18 cellular contexts compared by ENCODE assay signal in genomic region chr11:6613496-6613895, GRCh38. TPM values are rescaled to one million over a fixed set of nuclear protein-coding genes. Genes with fewer than 3 reads are reported as not detected.
DNase-seq lines count a peak whose midpoint lies in the region; ATAC-seq, FAIRE-seq and TF ChIP-seq lines count a peak whose summit lies in the region.
"Had no signal": no experiment of that assay in that cellular context is flagged by ENCODE, and none has a peak within 500 bp of the region (broad histone marks: within the 10 kb centered on the region; RNA-seq: fewer than 3 reads in every experiment).

No MANE protein-coding gene starts in this region.

- no peak overlapping the region for H3K56ac ChIP-seq in H9 (ENCODE audit: insufficient read length, low read depth, low read length)

- intact Hi-C loops in right lobe of liver (cut with DNase I), result no loop called here
- intact Hi-C loops in HepG2 (cut with micrococcal nuclease; ENCODE audit: unreplicated experiment), result loop anchor here (5.0 kb wide), 1 partner anchor 131 kb away; the partner anchor contains the start of genes ARFIP2 and TIMM10B
- intact Hi-C loops in prostate gland (cut with DNase I), result loop anchor here (5.0 kb wide), 1 partner anchor 69 kb away; the partner anchor contains the start of gene MRPL17

- H3K36me3 ChIP-seq in right lobe of liver (peaks cover 8 to 41% (median 21%) of the 10 kb centered on the region in 4 donors), HepG2 (replicated peaks in 1 of 2; ENCODE audit: control insufficient read depth in 1 of 2, insufficient read depth in 2 of 2, low read length in 2 of 2) (peaks cover 21 to 40% of the 10 kb centered on the region in 2 experiments), prostate gland (peaks cover 0 to 24% of the 10 kb centered on the region in 2 donors)
- peaks cover 32% of the 10 kb centered on the region for H3K36me3 ChIP-seq in effector memory CD4-positive, alpha-beta T cell (ENCODE audit: control insufficient read depth, insufficient read depth, low read length)

- H3K4me3 Mint-ChIP-seq in H9, result no peak overlapping the region
- H3K4me3 Mint-ChIP-seq: activated CD8-positive, alpha-beta T cell treated with anti-CD3 and anti-CD28 coated beads for 36 hours; central memory CD8-positive, alpha-beta T cell; type B pancreatic cell had no signal

- H3K4ac ChIP-seq in H9 (ENCODE audit: low read depth, low read length), result no peak overlapping the region

- no peak overlapping the region for H2BK12ac ChIP-seq in H9 (ENCODE audit: insufficient read length, low read depth, low read length)

- no peak overlapping the region for H2BK5ac ChIP-seq in H9 (ENCODE audit: insufficient read length, low read length)

- no peak overlapping the region for H2AFZ ChIP-seq in HepG2 (ENCODE audit: low read length)
- no peak overlapping the region for H2AFZ ChIP-seq in H9 (ENCODE audit: low read length)

- FAIRE-seq in HepG2 (lab: Jason Lieb, UNC), result no peak
- FAIRE-seq: RCC 7860 had no signal

- no peak for TF ChIP-seq EP300 in HepG2 (IDR thresholded peaks at IDR 0.05; ENCODE audit: low read depth in 2 of 2, low read length in 2 of 2)
- no peak for TF ChIP-seq EP300 in HepG2 (CRISPR knock-in tag; IDR thresholded peaks at IDR 0.05; ENCODE audit: borderline replicate concordance)

- H3K14ac ChIP-seq in H9 (ENCODE audit: insufficient read depth, low read length), result no peak overlapping the region

- no peaks in the 10 kb centered on the region for H3K9me3 Mint-ChIP-seq in H9
- H3K9me3 Mint-ChIP-seq: activated CD8-positive, alpha-beta T cell treated with anti-CD3 and anti-CD28 coated beads for 36 hours; central memory CD8-positive, alpha-beta T cell; type B pancreatic cell had no signal

- CTCF ChIA-PET in HepG2 (lab: Yijun Ruan, JAX; ENCODE audit: low intra/inter-chr PET ratio, low total read pairs), result no interaction called here

- DNase-seq in right lobe of liver (no peak), HepG2 (ENCODE audit: low spot score) (no peak), prostate gland (ENCODE audit: low spot score) (no peak), H9 (no peak), erythroblast (lab: John Stamatoyannopoulos, UW) (no peak)
- DNase-seq in effector memory CD4-positive, alpha-beta T cell, result no peak
- DNase-seq: activated CD8-positive, alpha-beta T cell treated with anti-CD3 and anti-CD28 coated beads for 36 hours; activated naive CD4-positive, alpha-beta T cell; DMS79; NCI-H446 treated with DMSO at 0.1 percent for 48 hours; right cardiac atrium; T-helper 9 cell had no signal

- 97% methylated on average over 3 of the region's 3 CpGs for WGBS in right lobe of liver (ENCODE audit: insufficient coverage, low coverage, low lambda C conversion rate, missing lambda C conversion rate)
- WGBS in HepG2 (ENCODE audit: low lambda C conversion rate), result 94% methylated on average over 3 of the region's 3 CpGs
- WGBS in prostate gland, result 95% methylated on average over 3 of the region's 3 CpGs
- WGBS in H9 (ENCODE audit: extremely low coverage, insufficient read length, low lambda C conversion rate), result 100% methylated on average over 3 of the region's 3 CpGs

- H3T11ph ChIP-seq in H9 (ENCODE audit: low read length), result no peak overlapping the region

- TF ChIP-seq POLR2A in right lobe of liver (IDR thresholded peaks at IDR 0.05) (no peak), HepG2 (IDR thresholded peaks at IDR 0.05; ENCODE audit: insufficient read depth in 1 of 2, low read depth in 2 of 2, low read length in 2 of 2) (no peak), prostate gland (IDR thresholded peaks at IDR 0.05) (no peak), erythroblast (IDR thresholded peaks at IDR 0.05; ENCODE audit: low read length) (no peak)

- H3K79me1 ChIP-seq in H9 (ENCODE audit: insufficient read depth, low read depth, low read length, poor library complexity, severe bottlenecking), result no peaks in the 10 kb centered on the region

- H3K4me3 ChIP-seq in right lobe of liver (no peak overlapping the region), HepG2 (replicated peaks in 1 of 3; ENCODE audit: insufficient read depth in 1 of 3, low read depth in 2 of 3, low read length in 3 of 3) (no peak overlapping the region), prostate gland (no peak overlapping the region)
- no peak overlapping the region for H3K4me3 ChIP-seq in effector memory CD4-positive, alpha-beta T cell (ENCODE audit: insufficient read depth, low read depth, low read length, poor library complexity, severe bottlenecking)

- no peak overlapping the region for H3K27ac Mint-ChIP-seq in H9
- H3K27ac Mint-ChIP-seq: activated CD8-positive, alpha-beta T cell treated with anti-CD3 and anti-CD28 coated beads for 36 hours; type B pancreatic cell had no signal

- ATAC-seq in right lobe of liver (no peak), HepG2 (no peak), HG03457 (IDR thresholded peaks at IDR 0.05; ENCODE audit: unreplicated experiment) (no peak), HG03520 (IDR thresholded peaks at IDR 0.05; ENCODE audit: unreplicated experiment) (no peak)

- H3K36me3 Mint-ChIP-seq in H9 (ENCODE audit: insufficient read depth in 1 of 3, low read depth in 3 of 3), result peaks cover 26 to 49% (median 42%) of the 10 kb centered on the region in 3 experiments; a peak in 6 of 7 replicates

- no peak overlapping the region for H3K18ac ChIP-seq in H9 (ENCODE audit: insufficient read length, low read depth, low read length)

- H4K8ac ChIP-seq in H9 (replicated peaks; ENCODE audit: insufficient read length, low read depth, low read length), result no peak overlapping the region

- H3K27me3 Mint-ChIP-seq in H9 (ENCODE audit: low read depth), result no peaks in the 10 kb centered on the region; the same call in 1 of the 2 replicates
- H3K27me3 Mint-ChIP-seq: activated CD8-positive, alpha-beta T cell treated with anti-CD3 and anti-CD28 coated beads for 36 hours; central memory CD8-positive, alpha-beta T cell; type B pancreatic cell had no signal

- H3K27me3 ChIP-seq in right lobe of liver (no peaks in the 10 kb centered on the region), HepG2 (ENCODE audit: control insufficient read depth in 1 of 2, insufficient read depth in 2 of 2, low read length in 2 of 2) (no peaks in the 10 kb centered on the region), prostate gland (replicated peaks; ENCODE audit: insufficient read depth) (no peaks in the 10 kb centered on the region), H9 (ENCODE audit: insufficient read depth, low read length) (no peaks in the 10 kb centered on the region)
- no peaks in the 10 kb centered on the region for H3K27me3 ChIP-seq in effector memory CD4-positive, alpha-beta T cell (replicated peaks; ENCODE audit: control insufficient read depth, insufficient read depth, low read length, poor library complexity, severe bottlenecking)

- H2BK120ac ChIP-seq in H9 (ENCODE audit: low read depth, low read length, poor library complexity, severe bottlenecking), result no peak overlapping the region

- no peak overlapping the region for H2AK5ac ChIP-seq in H9 (ENCODE audit: insufficient read length, low read length)

- H4K91ac ChIP-seq in H9 (ENCODE audit: insufficient read length, low read depth, low read length), result no peak overlapping the region

- H3K4me1 Mint-ChIP-seq in H9, result peaks cover 9% of the 10 kb centered on the region in 2 experiments

- POLR2A ChIA-PET in HepG2 (lab: Yijun Ruan, JAX), result interaction anchor here (1.9 to 3.1 kb wide), 3 partner anchors 9 to 132 kb away, joined by 8 to 24 read pairs (median 17); partner anchors contain the start of genes ARFIP2, ILK, RRP8 and TIMM10B

- H4K20me1 ChIP-seq in HepG2 (ENCODE audit: insufficient read depth, low read length) (no peaks in the 10 kb centered on the region), H9 (ENCODE audit: control insufficient read depth, insufficient read depth, insufficient read length) (no peaks in the 10 kb centered on the region)

- peak overlapping the region in 2 of 3 donors; percentile 94 to 95 for H3K27ac ChIP-seq in right lobe of liver
- H3K27ac ChIP-seq in HepG2 (ENCODE audit: extremely low read length, insufficient read depth, low read length), result no peak overlapping the region
- H3K27ac ChIP-seq in effector memory CD4-positive, alpha-beta T cell (ENCODE audit: insufficient read depth, low read length, poor library complexity, severe bottlenecking), result peak overlapping the region; percentile 95
- H3K27ac ChIP-seq in prostate gland, result peak overlapping the region; percentile 98
- H3K27ac ChIP-seq in H9 (ENCODE audit: insufficient read length, low read depth, low read length), result no peak overlapping the region

- TF ChIP-seq RAD21 in HepG2 (CRISPR knock-in tag; IDR thresholded peaks at IDR 0.05), result no peak

- no peak overlapping the region for H3K9ac ChIP-seq in HepG2 (ENCODE audit: insufficient read depth, low read depth, low read length)
- no peak overlapping the region for H3K9ac ChIP-seq in H9 (ENCODE audit: extremely low read depth, insufficient read length, low read length)

- H3K79me2 ChIP-seq in HepG2 (ENCODE audit: insufficient read depth, low read length) (peaks cover 1% of the 10 kb centered on the region), H9 (ENCODE audit: insufficient read depth, low read length) (no peaks in the 10 kb centered on the region)

- no TSS peak for BruUV-seq in HepG2 (replicated peaks; lab: Mats Ljungman, UMichigan)

- H3K23ac ChIP-seq in H9 (ENCODE audit: insufficient read length, low read depth, low read length), result no peak overlapping the region

- no peak overlapping the region for H2BK15ac ChIP-seq in H9 (ENCODE audit: low read depth, low read length)

- in situ Hi-C loops in HepG2 (cut with HindIII; ENCODE audit: extremely low pct_ligation_motif_present, low pct_unique_long_range_greater_than_20kb), result no loop called here

- peaks cover 0 to 16% (median 2%) of the 10 kb centered on the region in 4 donors for H3K4me1 ChIP-seq in right lobe of liver
- peaks cover 36% of the 10 kb centered on the region for H3K4me1 ChIP-seq in HepG2 (ENCODE audit: insufficient read depth, low read length)
- peaks cover 25% of the 10 kb centered on the region for H3K4me1 ChIP-seq in effector memory CD4-positive, alpha-beta T cell (ENCODE audit: control insufficient read depth, insufficient read depth, low read length, poor library complexity, severe bottlenecking)
- peaks cover 7% of the 10 kb centered on the region for H3K4me1 ChIP-seq in prostate gland (replicated peaks)
- no peaks in the 10 kb centered on the region for H3K4me1 ChIP-seq in H9 (ENCODE audit: insufficient read depth, low read length)

- H2BK20ac ChIP-seq in H9 (ENCODE audit: low read depth, low read length, poor library complexity, severe bottlenecking), result no peak overlapping the region

- TF ChIP-seq CTCF in right lobe of liver (IDR thresholded peaks at IDR 0.05) (no peak), HepG2 (CRISPR knock-in tag; IDR thresholded peaks at IDR 0.05) (no peak), prostate gland (IDR thresholded peaks at IDR 0.05) (no peak), H9 (conservative IDR thresholded peaks at IDR 0.05) (no peak)

- H3K4me2 ChIP-seq in HepG2 (ENCODE audit: low read depth, low read length) (no peak overlapping the region), H9 (ENCODE audit: insufficient read depth, insufficient read length, low read length) (no peak overlapping the region)

- H3K23me2 ChIP-seq in H9 (ENCODE audit: insufficient read length, low read depth, low read length, poor library complexity, severe bottlenecking), result peaks cover 12% of the 10 kb centered on the region

- no peak overlapping the region for H4K5ac ChIP-seq in H9 (ENCODE audit: insufficient read length, low read depth, low read length)

- H3K9me3 ChIP-seq in right lobe of liver (no peaks in the 10 kb centered on the region), HepG2 (ENCODE audit: low read length) (no peaks in the 10 kb centered on the region), prostate gland (no peaks in the 10 kb centered on the region), H9 (ENCODE audit: control insufficient read depth, low read depth, low read length) (no peaks in the 10 kb centered on the region)
- no peaks in the 10 kb centered on the region for H3K9me3 ChIP-seq in effector memory CD4-positive, alpha-beta T cell (ENCODE audit: control insufficient read depth, low read length)
- H3K9me3 ChIP-seq: mucosa of descending colon had no signal

RNA-seq across cellular contexts. Expression of gene TAF10, which starts 1.5 kb away (rescaled TPM):
- total RNA-seq in right lobe of liver (10 to 100 TPM; 47.3 to 81.9 (median 60.4) TPM), HepG2 (2016; rRNA removed; fragmentation: Illumina TruSeq; extraction: Trizol) (51.0 and 71.3 TPM in 2 replicates), prostate gland (100 to 1,000 TPM; 130 to 193 TPM), H9 (2021) (198 and 207 TPM in 2 replicates)
- total RNA-seq in HepG2 (2016; cell fraction: cytosol; rRNA removed; fragmentation: Illumina TruSeq; extraction: Trizol; ENCODE audit: low read depth), result 280 and 312 TPM in 2 replicates
- 37.8 and 65.8 TPM in 2 replicates for total RNA-seq in HepG2 (2016; cell fraction: insoluble cytoplasmic fraction; rRNA removed; fragmentation: Illumina TruSeq; extraction: Trizol)
- total RNA-seq in HepG2 (2016; cell fraction: membrane; rRNA removed; fragmentation: Illumina TruSeq; extraction: Trizol), result 172 and 203 TPM in 2 replicates
- total RNA-seq in HepG2 (2016; cell fraction: nucleus; rRNA removed; fragmentation: Illumina TruSeq; extraction: Trizol), result 23.9 and 34.5 TPM in 2 replicates
- 134 and 142 TPM in 2 replicates for polyA plus RNA-seq in HepG2 (2011; rRNA removed)
- 64.4 and 94.2 TPM in 2 replicates for polyA plus RNA-seq in HepG2 (2011; cell fraction: cytosol; rRNA removed)
- 76.4 and 83.1 TPM in 2 replicates for polyA plus RNA-seq in HepG2 (2011; cell fraction: nucleus; rRNA removed)
- polyA plus RNA-seq in HepG2 (2012), result 79.6 and 103 TPM in 2 replicates
- 614 TPM in 2 replicates for polyA plus RNA-seq in HepG2 (2016; cell fraction: cytosol; fragmentation: Illumina TruSeq; extraction: Trizol; ENCODE audit: low read depth)
- polyA plus RNA-seq in HepG2 (2016; cell fraction: insoluble cytoplasmic fraction; fragmentation: Illumina TruSeq; extraction: Trizol; ENCODE audit: low read depth), result 76.0 and 96.8 TPM in 2 replicates
- 335 TPM in 2 replicates for polyA plus RNA-seq in HepG2 (2016; cell fraction: membrane; fragmentation: Illumina TruSeq; extraction: Trizol; ENCODE audit: low read depth)
- 91.8 and 94.6 TPM in 2 replicates for polyA plus RNA-seq in HepG2 (2016; cell fraction: nucleus; fragmentation: Illumina TruSeq; extraction: Trizol; ENCODE audit: insufficient read depth, low read depth)
- 60.8 and 157 TPM in 2 replicates for polyA minus RNA-seq in HepG2 (2011; rRNA and poly(A)+ RNA removed; ENCODE audit: low replicate concordance)
- 21.5 and 21.7 TPM in 2 replicates for polyA minus RNA-seq in HepG2 (2011; cell fraction: cytosol; rRNA and poly(A)+ RNA removed)
- 13.3 and 17.4 TPM in 2 replicates for polyA minus RNA-seq in HepG2 (2011; cell fraction: nucleus; rRNA and poly(A)+ RNA removed)

RNA-seq across cellular contexts. Expression of gene TPP1, which starts 5.7 kb away (rescaled TPM):
- total RNA-seq in right lobe of liver (100 to 1,000 TPM in 2 of 6 experiments, 10 to 100 TPM in 4; 62.5 to 159 (median 81.0) TPM), HepG2 (2016; rRNA removed; fragmentation: Illumina TruSeq; extraction: Trizol) (13.9 and 14.4 TPM in 2 replicates), prostate gland (100 to 1,000 TPM in 1 of 2 donors, 10 to 100 TPM in 1; 94.6 to 147 TPM), H9 (2021) (37.2 and 37.5 TPM in 2 replicates)
- 2.0 and 2.1 TPM in 2 replicates for total RNA-seq in HepG2 (2016; cell fraction: cytosol; rRNA removed; fragmentation: Illumina TruSeq; extraction: Trizol; ENCODE audit: low read depth)
- total RNA-seq in HepG2 (2016; cell fraction: insoluble cytoplasmic fraction; rRNA removed; fragmentation: Illumina TruSeq; extraction: Trizol), result 12.7 and 19.0 TPM in 2 replicates
- total RNA-seq in HepG2 (2016; cell fraction: membrane; rRNA removed; fragmentation: Illumina TruSeq; extraction: Trizol), result 5.1 and 5.7 TPM in 2 replicates
- 44.6 and 53.2 TPM in 2 replicates for total RNA-seq in HepG2 (2016; cell fraction: nucleus; rRNA removed; fragmentation: Illumina TruSeq; extraction: Trizol)
- 74.6 and 75.4 TPM in 2 replicates for polyA plus RNA-seq in HepG2 (2011; rRNA removed)
- 41.2 and 69.0 TPM in 2 replicates for polyA plus RNA-seq in HepG2 (2011; cell fraction: cytosol; rRNA removed)
- 130 and 133 TPM in 2 replicates for polyA plus RNA-seq in HepG2 (2011; cell fraction: nucleus; rRNA removed)
- 67.2 and 75.4 TPM in 2 replicates for polyA plus RNA-seq in HepG2 (2012)
- 3.2 and 3.3 TPM in 2 replicates for polyA plus RNA-seq in HepG2 (2016; cell fraction: cytosol; fragmentation: Illumina TruSeq; extraction: Trizol; ENCODE audit: low read depth)
- 19.2 and 28.8 TPM in 2 replicates for polyA plus RNA-seq in HepG2 (2016; cell fraction: insoluble cytoplasmic fraction; fragmentation: Illumina TruSeq; extraction: Trizol; ENCODE audit: low read depth)
- polyA plus RNA-seq in HepG2 (2016; cell fraction: membrane; fragmentation: Illumina TruSeq; extraction: Trizol; ENCODE audit: low read depth), result 6.8 and 8.7 TPM in 2 replicates
- 86.0 and 89.1 TPM in 2 replicates for polyA plus RNA-seq in HepG2 (2016; cell fraction: nucleus; fragmentation: Illumina TruSeq; extraction: Trizol; ENCODE audit: insufficient read depth, low read depth)
- 99.1 and 146 TPM in 2 replicates for polyA minus RNA-seq in HepG2 (2011; rRNA and poly(A)+ RNA removed; ENCODE audit: low replicate concordance)
- polyA minus RNA-seq in HepG2 (2011; cell fraction: cytosol; rRNA and poly(A)+ RNA removed), result 64.9 and 85.0 TPM in 2 replicates
- polyA minus RNA-seq in HepG2 (2011; cell fraction: nucleus; rRNA and poly(A)+ RNA removed), result 36.2 and 41.0 TPM in 2 replicates

RNA-seq across cellular contexts. Expression of gene ILK, which starts 9.9 kb away (rescaled TPM):
- total RNA-seq in right lobe of liver, result 10 to 100 TPM; 33.4 to 79.9 (median 55.0) TPM
- 70.3 and 78.1 TPM in 2 replicates for total RNA-seq in HepG2 (2016; rRNA removed; fragmentation: Illumina TruSeq; extraction: Trizol)
- total RNA-seq in HepG2 (2016; cell fraction: cytosol; rRNA removed; fragmentation: Illumina TruSeq; extraction: Trizol; ENCODE audit: low read depth), result 16.4 and 17.1 TPM in 2 replicates
- 76.3 and 78.2 TPM in 2 replicates for total RNA-seq in HepG2 (2016; cell fraction: insoluble cytoplasmic fraction; rRNA removed; fragmentation: Illumina TruSeq; extraction: Trizol)
- total RNA-seq in HepG2 (2016; cell fraction: membrane; rRNA removed; fragmentation: Illumina TruSeq; extraction: Trizol), result 27.7 and 34.3 TPM in 2 replicates
- 37.1 and 41.4 TPM in 2 replicates for total RNA-seq in HepG2 (2016; cell fraction: nucleus; rRNA removed; fragmentation: Illumina TruSeq; extraction: Trizol)
- 108 and 118 TPM in 2 replicates for polyA plus RNA-seq in HepG2 (2011; rRNA removed)
- polyA plus RNA-seq in HepG2 (2011; cell fraction: cytosol; rRNA removed), result 111 and 115 TPM in 2 replicates
- polyA plus RNA-seq in HepG2 (2011; cell fraction: nucleus; rRNA removed), result 123 and 126 TPM in 2 replicates
- polyA plus RNA-seq in HepG2 (2012), result 51.2 and 60.5 TPM in 2 replicates
- polyA plus RNA-seq in HepG2 (2016; cell fraction: cytosol; fragmentation: Illumina TruSeq; extraction: Trizol; ENCODE audit: low read depth), result 21.0 and 21.5 TPM in 2 replicates
- 73.1 and 87.0 TPM in 2 replicates for polyA plus RNA-seq in HepG2 (2016; cell fraction: insoluble cytoplasmic fraction; fragmentation: Illumina TruSeq; extraction: Trizol; ENCODE audit: low read depth)
- 25.9 and 28.0 TPM in 2 replicates for polyA plus RNA-seq in HepG2 (2016; cell fraction: membrane; fragmentation: Illumina TruSeq; extraction: Trizol; ENCODE audit: low read depth)
- 62.8 and 70.6 TPM in 2 replicates for polyA plus RNA-seq in HepG2 (2016; cell fraction: nucleus; fragmentation: Illumina TruSeq; extraction: Trizol; ENCODE audit: insufficient read depth, low read depth)
- 144 and 217 TPM in 2 replicates for polyA minus RNA-seq in HepG2 (2011; rRNA and poly(A)+ RNA removed; ENCODE audit: low replicate concordance)
- 53.4 and 54.9 TPM in 2 replicates for polyA minus RNA-seq in HepG2 (2011; cell fraction: cytosol; rRNA and poly(A)+ RNA removed)
- 55.0 and 72.9 TPM in 2 replicates for polyA minus RNA-seq in HepG2 (2011; cell fraction: nucleus; rRNA and poly(A)+ RNA removed)
- total RNA-seq in prostate gland, result 100 to 1,000 TPM; 172 to 195 TPM
- 96.2 and 100 TPM in 2 replicates for total RNA-seq in H9 (2021)

RNA-seq across cellular contexts. Expression of gene RRP8, which starts 10.1 kb away (rescaled TPM):
- total RNA-seq in right lobe of liver (10 to 100 TPM; 11.3 to 17.1 (median 14.2) TPM), HepG2 (2016; rRNA removed; fragmentation: Illumina TruSeq; extraction: Trizol) (21.6 and 29.1 TPM in 2 replicates), prostate gland (10 to 100 TPM; 16.4 to 16.6 TPM), H9 (2021) (14.2 and 16.0 TPM in 2 replicates)
- 3.8 and 5.1 TPM in 2 replicates for total RNA-seq in HepG2 (2016; cell fraction: cytosol; rRNA removed; fragmentation: Illumina TruSeq; extraction: Trizol; ENCODE audit: low read depth)
- 21.5 and 32.8 TPM in 2 replicates for total RNA-seq in HepG2 (2016; cell fraction: insoluble cytoplasmic fraction; rRNA removed; fragmentation: Illumina TruSeq; extraction: Trizol)
- 9.7 and 11.5 TPM in 2 replicates for total RNA-seq in HepG2 (2016; cell fraction: membrane; rRNA removed; fragmentation: Illumina TruSeq; extraction: Trizol)
- 16.4 and 20.2 TPM in 2 replicates for total RNA-seq in HepG2 (2016; cell fraction: nucleus; rRNA removed; fragmentation: Illumina TruSeq; extraction: Trizol)
- polyA plus RNA-seq in HepG2 (2011; rRNA removed), result 7.2 and 7.7 TPM in 2 replicates
- polyA plus RNA-seq in HepG2 (2011; cell fraction: cytosol; rRNA removed), result 4.3 and 4.5 TPM in 2 replicates
- 6.7 and 8.1 TPM in 2 replicates for polyA plus RNA-seq in HepG2 (2011; cell fraction: nucleus; rRNA removed)
- 9.2 and 11.7 TPM in 2 replicates for polyA plus RNA-seq in HepG2 (2012)
- polyA plus RNA-seq in HepG2 (2016; cell fraction: cytosol; fragmentation: Illumina TruSeq; extraction: Trizol; ENCODE audit: low read depth), result 2.3 and 3.9 TPM in 2 replicates
- polyA plus RNA-seq in HepG2 (2016; cell fraction: insoluble cytoplasmic fraction; fragmentation: Illumina TruSeq; extraction: Trizol; ENCODE audit: low read depth), result 25.8 and 25.9 TPM in 2 replicates
- polyA plus RNA-seq in HepG2 (2016; cell fraction: membrane; fragmentation: Illumina TruSeq; extraction: Trizol; ENCODE audit: low read depth), result 5.2 and 6.2 TPM in 2 replicates
- 17.3 and 18.4 TPM in 2 replicates for polyA plus RNA-seq in HepG2 (2016; cell fraction: nucleus; fragmentation: Illumina TruSeq; extraction: Trizol; ENCODE audit: insufficient read depth, low read depth)
- polyA minus RNA-seq in HepG2 (2011; rRNA and poly(A)+ RNA removed; ENCODE audit: low replicate concordance), result 9.9 and 22.6 TPM in 2 replicates
- polyA minus RNA-seq in HepG2 (2011; cell fraction: cytosol; rRNA and poly(A)+ RNA removed), result 1.8 and 3.3 TPM in 2 replicates
- polyA minus RNA-seq in HepG2 (2011; cell fraction: nucleus; rRNA and poly(A)+ RNA removed), result 19.1 and 22.3 TPM in 2 replicates

RNA-seq across cellular contexts. Expression of gene DCHS1, which starts 42.1 kb away (rescaled TPM):
- total RNA-seq in right lobe of liver (1 to 10 TPM; 1.8 to 9.2 (median 4.1) TPM), HepG2 (2016; rRNA removed; fragmentation: Illumina TruSeq; extraction: Trizol) (under 0.01 TPM in 1 of 2 replicates, not detected in the other), prostate gland (10 to 100 TPM; 11.2 to 17.4 TPM), H9 (2021) (12.2 and 12.5 TPM in 2 replicates)
- not detected in 2 replicates for total RNA-seq in HepG2 (2016; cell fraction: cytosol; rRNA removed; fragmentation: Illumina TruSeq; extraction: Trizol; ENCODE audit: low read depth)
- total RNA-seq in HepG2 (2016; cell fraction: insoluble cytoplasmic fraction; rRNA removed; fragmentation: Illumina TruSeq; extraction: Trizol), result not detected in 2 replicates
- total RNA-seq in HepG2 (2016; cell fraction: membrane; rRNA removed; fragmentation: Illumina TruSeq; extraction: Trizol), result not detected in 2 replicates
- 0.06 TPM in 1 of 2 replicates, not detected in the other for total RNA-seq in HepG2 (2016; cell fraction: nucleus; rRNA removed; fragmentation: Illumina TruSeq; extraction: Trizol)
- 0.01 and 0.03 TPM in 2 replicates for polyA plus RNA-seq in HepG2 (2011; rRNA removed)
- 0.01 TPM in 2 replicates for polyA plus RNA-seq in HepG2 (2011; cell fraction: cytosol; rRNA removed)
- 0.08 and 0.12 TPM in 2 replicates for polyA plus RNA-seq in HepG2 (2011; cell fraction: nucleus; rRNA removed)
- polyA plus RNA-seq in HepG2 (2012), result 0.03 and 0.09 TPM in 2 replicates
- not detected in 2 replicates for polyA plus RNA-seq in HepG2 (2016; cell fraction: cytosol; fragmentation: Illumina TruSeq; extraction: Trizol; ENCODE audit: low read depth)
- polyA plus RNA-seq in HepG2 (2016; cell fraction: insoluble cytoplasmic fraction; fragmentation: Illumina TruSeq; extraction: Trizol; ENCODE audit: low read depth), result not detected in 2 replicates
- not detected in 2 replicates for polyA plus RNA-seq in HepG2 (2016; cell fraction: membrane; fragmentation: Illumina TruSeq; extraction: Trizol; ENCODE audit: low read depth)
- polyA plus RNA-seq in HepG2 (2016; cell fraction: nucleus; fragmentation: Illumina TruSeq; extraction: Trizol; ENCODE audit: insufficient read depth, low read depth), result not detected in 2 replicates
- polyA minus RNA-seq in HepG2 (2011; rRNA and poly(A)+ RNA removed; ENCODE audit: low replicate concordance), result 0.07 and 0.16 TPM in 2 replicates
- polyA minus RNA-seq in HepG2 (2011; cell fraction: cytosol; rRNA and poly(A)+ RNA removed), result 0.10 TPM in 1 of 2 replicates, not detected in the other
- 0.12 and 0.13 TPM in 2 replicates for polyA minus RNA-seq in HepG2 (2011; cell fraction: nucleus; rRNA and poly(A)+ RNA removed)

Comparison
In these comparisons a context has a peak if more than half of its experiments do, and no peak if none do; other contexts are left out.
1. H3K27ac ChIP-seq: peak in right lobe of liver (2 of 3), effector memory CD4-positive, alpha-beta T cell (single experiment) and prostate gland (2 of 2); none in HepG2 (single experiment) and H9 (single experiment).
2. intact Hi-C loops: an anchor here in HepG2 (5.0 kb wide) and prostate gland (5.0 kb wide); none called in right lobe of liver.